ENCODE assay signal across 19 cellular contexts in the genomic region with DNA sequence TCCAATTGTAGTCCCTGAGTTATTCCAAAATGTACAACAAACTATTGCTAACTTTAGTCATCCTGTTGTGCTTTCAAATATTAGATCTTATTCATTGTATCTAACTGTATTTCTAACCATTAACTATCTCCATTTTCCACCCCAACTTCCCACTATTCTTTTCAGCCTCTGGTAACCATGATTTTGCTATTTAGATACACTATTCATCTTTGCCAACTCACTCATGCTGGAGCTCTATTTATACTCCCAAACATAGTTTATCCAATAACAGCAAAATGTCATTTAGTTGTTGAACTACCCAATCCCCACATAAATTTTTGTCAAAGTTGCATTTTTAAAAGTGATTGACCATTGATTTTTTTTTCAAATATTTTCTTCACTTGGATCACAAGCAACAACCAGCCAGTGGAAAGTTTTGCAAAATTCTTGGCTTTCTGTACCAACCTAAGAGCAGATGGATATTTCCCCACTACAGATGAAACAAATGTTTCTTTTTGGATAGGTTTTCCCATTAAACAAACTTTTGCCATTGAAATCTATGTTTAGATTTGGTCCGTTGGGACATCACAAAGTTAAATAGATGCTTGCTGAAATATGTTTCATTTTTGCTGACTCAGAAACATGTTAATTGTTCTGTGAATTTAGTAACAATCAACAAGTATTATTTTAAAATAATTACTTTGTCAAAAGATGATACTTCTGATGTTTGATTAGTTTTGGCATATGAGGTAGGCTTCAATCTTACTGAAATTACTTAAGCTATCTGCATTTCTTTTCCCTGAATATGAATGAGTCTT.
DNase-seq lines count a peak whose midpoint lies in the region; ATAC-seq, FAIRE-seq and TF ChIP-seq lines count a peak whose summit lies in the region.
"Had no signal": no experiment of that assay in that cellular context is flagged by ENCODE, and none has a peak within 500 bp of the region (broad histone marks: within the 10 kb centered on the region; RNA-seq: fewer than 3 reads in every experiment).

No MANE protein-coding gene starts in this region.

- no peak overlapping the region for H3K4me3 Mint-ChIP-seq in activated T-helper 17 cell treated with anti-CD3 and anti-CD28 coated beads, Interleukin-2, amount 50 U/mL, for 72 hours
- H3K4me3 Mint-ChIP-seq: CD14-positive monocyte, HFFc6 had no signal

- no peaks in the 10 kb centered on the region for H3K79me2 ChIP-seq in K562 (ENCODE audit: control insufficient read depth, insufficient read depth, low read length)

- TF ChIP-seq CTCF in K562 (IDR thresholded peaks at IDR 0.05 in 2 of 3, conservative IDR thresholded peaks at IDR 0.05 in 1 of 3; ENCODE audit: insufficient read depth in 2 of 3, low read depth in 1 of 3, low read length in 3 of 3): no peak
- TF ChIP-seq CTCF in gastroesophageal sphincter (IDR thresholded peaks at IDR 0.05): no peak

- H3K4me1 ChIP-seq in K562 (replicated peaks in 1 of 2; ENCODE audit: control insufficient read depth in 2 of 2, insufficient read depth in 2 of 2, low read length in 2 of 2) (no peaks in the 10 kb centered on the region), gastroesophageal sphincter (peaks cover 0 to 19% (median 4%) of the 10 kb centered on the region in 3 donors), aorta (ENCODE audit: control insufficient read depth in 1 of 2, insufficient read depth in 2 of 2, low read length in 2 of 2) (no peaks in the 10 kb centered on the region)

- H3K4me2 ChIP-seq in K562 (ENCODE audit: insufficient read depth, low read length): no peak overlapping the region

- intact Hi-C loops in Right ventricle myocardium superior (cut with DNase I) (no loop called here), Right ventricle myocardium inferior (cut with DNase I) (no loop called here), K562 (cut with micrococcal nuclease) (no loop called here), aorta (cut with DNase I) (no loop called here)

- H3K27ac ChIP-seq in K562 (ENCODE audit: extremely low read depth, low read depth, low read length) (no peak overlapping the region), gastroesophageal sphincter (peak overlapping the region; percentile 21 to 43 (median 38)), aorta (ENCODE audit: low read depth in 1 of 2, low read length in 2 of 2) (no peak overlapping the region)
- H3K27ac ChIP-seq: 22Rv1 had no signal

- in situ Hi-C loops in K562 (cut with MboI): no loop called here

- no peak overlapping the region for H3K9ac ChIP-seq in K562 (ENCODE audit: insufficient read depth in 1 of 2, low read depth in 2 of 2, low read length in 2 of 2)

- H3K4me3 ChIP-seq in K562: no peak overlapping the region
- no peak overlapping the region for H3K4me3 ChIP-seq in gastroesophageal sphincter
- no peak overlapping the region for H3K4me3 ChIP-seq in aorta (ENCODE audit: low read length in 2 of 2)

- no peak for TF ChIP-seq RAD21 in K562 (CRISPR knock-in tag; conservative IDR thresholded peaks at IDR 0.05 in 1 of 2, IDR thresholded peaks at IDR 0.05 in 1 of 2)

- peaks cover 4% of the 10 kb centered on the region for H3K9me3 Mint-ChIP-seq in activated T-helper 17 cell treated with anti-CD3 and anti-CD28 coated beads, Interleukin-2, amount 50 U/mL, for 72 hours

- TF ChIP-seq POLR2A in K562 (conservative IDR thresholded peaks at IDR 0.05): no peak
- no peak for TF ChIP-seq POLR2A in gastroesophageal sphincter (IDR thresholded peaks at IDR 0.05)
- TF ChIP-seq POLR2A in GM12892 (IDR thresholded peaks at IDR 0.05; ENCODE audit: low read depth, low read length): no peak

- no peaks in the 10 kb centered on the region for H3K27me3 Mint-ChIP-seq in activated T-helper 17 cell treated with anti-CD3 and anti-CD28 coated beads, Interleukin-2, amount 50 U/mL, for 72 hours

- BruUV-seq in K562 (replicated peaks; lab: Mats Ljungman, UMichigan): no TSS peak

- H3K27me3 ChIP-seq in K562 (ENCODE audit: control insufficient read depth in 2 of 2, insufficient read depth in 2 of 2, low read length in 2 of 2) (no peaks in the 10 kb centered on the region), gastroesophageal sphincter (no peaks in the 10 kb centered on the region), aorta (ENCODE audit: control insufficient read depth in 1 of 2, insufficient read depth in 2 of 2, low read length in 1 of 2) (no peaks in the 10 kb centered on the region)

- no peak overlapping the region for H3K27ac Mint-ChIP-seq in activated T-helper 17 cell treated with anti-CD3 and anti-CD28 coated beads, Interleukin-2, amount 50 U/mL, for 72 hours
- H3K27ac Mint-ChIP-seq: CD14-positive monocyte, HFFc6 had no signal

- no peaks in the 10 kb centered on the region for H3K9me1 ChIP-seq in K562 (ENCODE audit: control insufficient read depth, insufficient read depth, low read length)

- CTCF ChIA-PET in K562 (lab: Yijun Ruan, JAX; ENCODE audit: low intra/inter-chr PET ratio): no interaction called here

- no peak overlapping the region for H2AFZ ChIP-seq in K562 (ENCODE audit: low read depth, low read length)

- H4K20me1 ChIP-seq in K562 (replicated peaks; ENCODE audit: control insufficient read depth, insufficient read depth, low read length): no peaks in the 10 kb centered on the region

- H3K36me3 ChIP-seq in K562 (ENCODE audit: control insufficient read depth, insufficient read depth, low read length): no peaks in the 10 kb centered on the region
- H3K36me3 ChIP-seq in gastroesophageal sphincter: no peaks in the 10 kb centered on the region
- H3K36me3 ChIP-seq in aorta (ENCODE audit: control insufficient read depth in 1 of 2, insufficient read depth in 2 of 2, low read length in 1 of 2): no peaks in the 10 kb centered on the region

- ATAC-seq in Right ventricle myocardium superior (ENCODE audit: poor library complexity) (peak; percentile 79), Right ventricle myocardium inferior (no peak), K562 (no peak), gastroesophageal sphincter (no peak), aorta (ENCODE audit: low FRiP score) (peak; percentile 36)
- ATAC-seq in activated T-helper 17 cell treated with anti-CD3 and anti-CD28 coated beads, Interleukin-2, amount 50 U/mL, for 72 hours (replicated peaks): no peak
- ATAC-seq: SK-N-SH treated with all-trans-retinoic acid at 6 μM for 48 hours had no signal

- no peaks in the 10 kb centered on the region for H3K4me1 Mint-ChIP-seq in activated T-helper 17 cell treated with anti-CD3 and anti-CD28 coated beads, Interleukin-2, amount 50 U/mL, for 72 hours
- H3K4me1 Mint-ChIP-seq: CD14-positive monocyte had no signal

- H3K9me3 ChIP-seq in K562 (replicated peaks; ENCODE audit: control insufficient read depth, insufficient read depth, low read depth, low read length): no peaks in the 10 kb centered on the region
- H3K9me3 ChIP-seq in gastroesophageal sphincter: peaks cover 0 to 11% (median 0%) of the 10 kb centered on the region in 3 donors
- no peaks in the 10 kb centered on the region for H3K9me3 ChIP-seq in aorta (ENCODE audit: control insufficient read depth, low read length)

- POLR2A ChIA-PET in K562 (lab: Yijun Ruan, JAX): no interaction called here

- WGBS in K562 (ENCODE audit: insufficient coverage, low coverage, missing lambda C conversion rate): 0% methylated on average over 1 of the region's 1 CpG
- 0 to 14% methylated on average over 1 of the region's 1 CpG for WGBS in gastroesophageal sphincter (ENCODE audit: low coverage in 1 of 2), 2 donors
- WGBS in aorta, 2 donors: 5 to 10% methylated on average over 1 of the region's 1 CpG

- DNase-seq in Right ventricle myocardium superior: no peak
- no peak for DNase-seq in Right ventricle myocardium inferior (ENCODE audit: missing footprints)
- no peak for DNase-seq in K562 (ENCODE audit: extremely low read depth in 1 of 4, low spot score in 3 of 4)
- no peak for DNase-seq in aorta
- no peak for DNase-seq in NK-92 (lab: John Stamatoyannopoulos, UW; ENCODE audit: unreplicated experiment)
- DNase-seq in GM12892 (ENCODE audit: insufficient read length): no peak
- DNase-seq: DMS79 treated with DMSO at 0.1 percent for 48 hours, H7, HFFc6, Karpas-422, NCI-H1092, NCI-H1436 treated with DMSO at 0.1 percent for 48 hours, NCI-H2029, SHP77 treated with DMSO at 0.1 percent for 48 hours had no signal

- FAIRE-seq in K562 (lab: Jason Lieb, UNC) (no peak), GM12892 (lab: Jason Lieb, UNC) (no peak)

- TF ChIP-seq EP300 in K562 (IDR thresholded peaks at IDR 0.05; ENCODE audit: low read length): no peak
- TF ChIP-seq EP300 in gastroesophageal sphincter (IDR thresholded peaks at IDR 0.05): no peak

- no peaks in the 10 kb centered on the region for H3K36me3 Mint-ChIP-seq in activated T-helper 17 cell treated with anti-CD3 and anti-CD28 coated beads, Interleukin-2, amount 50 U/mL, for 72 hours (ENCODE audit: low read depth)
- H3K36me3 Mint-ChIP-seq: CD14-positive monocyte had no signal

TF ChIP-seq in K562, 482 proteins besides CTCF, POLR2A, EP300 and RAD21 (continues in another document):
- TF ChIP-seq GATAD2B (IDR thresholded peaks at IDR 0.05; ENCODE audit: borderline replicate concordance) (no peak), MAZ (CRISPR knock-in tag; conservative IDR thresholded peaks at IDR 0.05 in 1 of 2, IDR thresholded peaks at IDR 0.05 in 1 of 2) (no peak), RBM25 (IDR thresholded peaks at IDR 0.05; ENCODE audit: low read depth, low read length, severe bottlenecking) (no peak), ZBTB34 (CRISPR knock-in tag; IDR thresholded peaks at IDR 0.05) (no peak)

Comparison
In these comparisons a context has a peak if more than half of its experiments do, and no peak if none do; other contexts are left out.
1. ATAC-seq: peak in Right ventricle myocardium superior (single experiment) and aorta (single experiment); none in Right ventricle myocardium inferior (single experiment), K562 (single experiment), gastroesophageal sphincter (single experiment) and activated T-helper 17 cell treated with anti-CD3 and anti-CD28 coated beads, Interleukin-2, amount 50 U/mL, for 72 hours (single experiment).
2. H3K27ac ChIP-seq: peak in gastroesophageal sphincter (4 of 4); none in K562 (single experiment) and aorta (0 of 2).